In the genomic region with DNA sequence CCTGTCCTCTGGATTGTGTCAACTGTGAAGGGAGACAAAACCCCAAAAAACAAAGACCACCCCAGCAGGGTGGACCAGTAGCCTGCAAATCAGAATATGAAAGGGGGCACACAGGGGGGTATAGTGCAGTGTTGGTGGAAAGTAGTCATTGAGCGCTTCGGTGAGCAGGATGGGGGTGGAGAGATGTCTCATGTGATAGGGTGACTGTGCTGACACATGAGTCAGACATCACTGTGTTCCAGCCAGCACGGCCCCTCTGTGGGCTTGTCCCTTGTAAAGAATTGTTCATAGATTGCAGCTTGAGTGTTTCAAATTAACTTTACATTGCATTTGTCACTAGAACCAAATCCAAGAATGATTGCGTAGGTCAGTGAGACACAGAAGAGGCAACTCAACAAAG, we compare ENCODE assay signal across 1 cellular context.
TF ChIP-seq lines count a peak whose summit lies in the region.

No MANE protein-coding gene starts in this region.

TF ChIP-seq in IMR-90, 13 proteins besides CTCF, POLR2A, EP300 and RAD21:
- TF ChIP-seq MAFK (IDR thresholded peaks at IDR 0.05; ENCODE audit: low read depth, low read length) (no peak), USF2 (IDR thresholded peaks at IDR 0.05; ENCODE audit: low read depth, low read length) (0 out of 2 replicates have a peak, but pooled peaks have one; percentile 6), NFE2L2 (IDR thresholded peaks at IDR 0.05; ENCODE audit: low read depth, low read length) (no peak), CHD1 (IDR thresholded peaks at IDR 0.05; ENCODE audit: low read depth, low read length) (no peak), BHLHE40 (IDR thresholded peaks at IDR 0.05; ENCODE audit: low read depth, low read length) (no peak), FOS (IDR thresholded peaks at IDR 0.05; ENCODE audit: low read depth, low read length) (no peak)
